20 cellular contexts compared by ENCODE assay signal in genomic region chr5:620152-620551, GRCh38.
"Had no signal": no experiment of that assay in that cellular context is flagged by ENCODE, and none has a peak within 500 bp of the region (broad histone marks: within the 10 kb centered on the region; RNA-seq: fewer than 3 reads in every experiment).

No MANE protein-coding gene starts in this region.

- H3K27ac ChIP-seq: esophagus squamous epithelium, gastroesophageal sphincter, prostate gland, skin epidermis, thoracic aorta, upper lobe of right lung had no signal

- ATAC-seq: activated CD4-positive, alpha-beta T cell treated with anti-CD3 and anti-CD28 coated beads for 36 hours; activated naive CD8-positive, alpha-beta T cell treated with anti-CD3 and anti-CD28 coated beads, Interleukin-2, amount 50 U/mL, for 24 hours; gastroesophageal sphincter; left ventricle myocardium superior; T-cell; upper lobe of right lung; WTC11 had no signal

- DNase-seq: activated CD4-positive, alpha-beta T cell treated with anti-CD3 and anti-CD28 coated beads for 36 hours; activated CD4-positive, alpha-beta T cell treated with anti-CD3 and anti-CD28 coated beads, Interleukin-2, amount 50 U/mL, for 48 hours; activated gamma-delta T cell; activated naive CD4-positive, alpha-beta T cell treated with anti-CD3 and anti-CD28 coated beads, Interleukin-2, amount 50 U/mL, for 16 hours; activated naive CD8-positive, alpha-beta T cell treated with anti-CD3 and anti-CD28 coated beads, Interleukin-2, amount 50 U/mL, for 24 hours; cortex of kidney; endodermal cell; esophagus squamous epithelium; hypothalamus; left ventricle myocardium superior; stimulated activated naive CD4-positive, alpha-beta T cell; T-cell had no signal

- H3K27me3 Mint-ChIP-seq: activated CD4-positive, alpha-beta T cell treated with anti-CD3 and anti-CD28 coated beads for 36 hours; activated naive CD8-positive, alpha-beta T cell treated with anti-CD3 and anti-CD28 coated beads, Interleukin-2, amount 50 U/mL, for 24 hours; memory B cell; T-cell had no signal

- H3K4me3 Mint-ChIP-seq: activated CD4-positive, alpha-beta T cell treated with anti-CD3 and anti-CD28 coated beads for 36 hours; activated naive CD8-positive, alpha-beta T cell treated with anti-CD3 and anti-CD28 coated beads, Interleukin-2, amount 50 U/mL, for 24 hours; activated T-helper 1 cell treated with anti-CD3 and anti-CD28 coated beads, Interleukin-12 subunit alpha, Interleukin-12 subunit beta, Interleukin-2, Interleukin-4 antibody, amounts not matched to agents 30 ng/mL and 10 ng/mL and 1 ng/mL, durations not matched to agents 14 hours and 24 hours and 36 hours; endodermal cell; memory B cell; T-cell; WTC11 had no signal

- H3K9me3 ChIP-seq: esophagus squamous epithelium, gastroesophageal sphincter, prostate gland, thoracic aorta, upper lobe of right lung had no signal

- H3K4me1 Mint-ChIP-seq: endodermal cell, WTC11 had no signal

- H3K9me3 Mint-ChIP-seq: activated T-helper 1 cell treated with anti-CD3 and anti-CD28 coated beads, Interleukin-12 subunit alpha, Interleukin-12 subunit beta, Interleukin-2, Interleukin-4 antibody, amounts not matched to agents 30 ng/mL and 10 ng/mL and 1 ng/mL, durations not matched to agents 14 hours and 24 hours and 36 hours; T-cell had no signal

- H3K4me3 ChIP-seq: esophagus squamous epithelium, gastroesophageal sphincter, prostate gland, skin epidermis, thoracic aorta, upper lobe of right lung had no signal

- H3K27me3 ChIP-seq: esophagus squamous epithelium, gastroesophageal sphincter, upper lobe of right lung had no signal

- H3K27ac Mint-ChIP-seq: activated CD4-positive, alpha-beta T cell treated with anti-CD3 and anti-CD28 coated beads for 36 hours; activated naive CD8-positive, alpha-beta T cell treated with anti-CD3 and anti-CD28 coated beads, Interleukin-2, amount 50 U/mL, for 24 hours; activated T-helper 1 cell treated with anti-CD3 and anti-CD28 coated beads, Interleukin-12 subunit alpha, Interleukin-12 subunit beta, Interleukin-2, Interleukin-4 antibody, amounts not matched to agents 30 ng/mL and 10 ng/mL and 1 ng/mL, durations not matched to agents 14 hours and 24 hours and 36 hours; endodermal cell; memory B cell; T-cell; WTC11 had no signal

- H3K4me1 ChIP-seq: esophagus squamous epithelium, gastroesophageal sphincter, prostate gland, upper lobe of right lung had no signal
